Comparison of ENCODE assay signal across 26 cellular contexts in genomic region chr14:71405676-71406075, GRCh38.
"Had no signal": no experiment of that assay in that cellular context is flagged by ENCODE, and none has a peak within 500 bp of the region (broad histone marks: within the 10 kb centered on the region; RNA-seq: fewer than 3 reads in every experiment).

No MANE protein-coding gene starts in this region.

- H3K27ac Mint-ChIP-seq: endodermal cell, mesothelial cell of epicardium, nephron, neural progenitor cell had no signal

- H3K9me3 ChIP-seq: colonic mucosa, gastrocnemius medialis, mucosa of descending colon, ovary, right lobe of liver, stomach, thyroid gland had no signal

- H3K36me3 ChIP-seq: colonic mucosa, gastrocnemius medialis, neural progenitor cell, ovary, right lobe of liver, stomach, thyroid gland had no signal

- H3K4me2 ChIP-seq: neural progenitor cell had no signal

- H3K9ac ChIP-seq: neural progenitor cell had no signal

- H2AFZ ChIP-seq: neural progenitor cell had no signal

- H3K27me3 ChIP-seq: colonic mucosa, gastrocnemius medialis, neural progenitor cell, right lobe of liver, stomach, thyroid gland had no signal

- FAIRE-seq: kidney, small intestine had no signal

- DNase-seq: colonic mucosa; effector CD8-positive, alpha-beta T cell; endodermal cell; foreskin fibroblast; gastrocnemius medialis; head of caudate nucleus; kidney; mesenchymal stem cell; mucosa of descending colon; naive thymus-derived CD4-positive, alpha-beta T cell; nucleus accumbens; ovary; right lobe of liver; small intestine; stimulated activated CD4-positive, alpha-beta T cell treated with anti-CD3 and anti-CD28 coated beads, Interleukin-15, amount 100 ng/mL, for 24 hours; stimulated activated CD4-positive, alpha-beta T cell treated with anti-CD3 and anti-CD28 coated beads, Interleukin-2, amount 100 ng/mL, for 48 hours; stimulated activated naive CD4-positive, alpha-beta T cell treated with Interleukin-2 at 50 U/mL for 16 hours; stomach; thyroid gland had no signal

- H3K9me3 Mint-ChIP-seq: dendritic cell treated with granulocyte-macrophage colony-stimulating factor and Interleukin-4, amounts not matched to agents 40 ng/mL and 50 ng/mL, for 4 days; endodermal cell; naive thymus-derived CD4-positive, alpha-beta T cell; nephron had no signal

- H3K4me3 Mint-ChIP-seq: dendritic cell treated with granulocyte-macrophage colony-stimulating factor and Interleukin-4, amounts not matched to agents 40 ng/mL and 50 ng/mL, for 4 days; endodermal cell; mesothelial cell of epicardium; naive thymus-derived CD4-positive, alpha-beta T cell; nephron; neural progenitor cell had no signal

- ATAC-seq: gastrocnemius medialis; left lobe of liver; mucosa of descending colon; naive thymus-derived CD4-positive, alpha-beta T cell; right lobe of liver had no signal

- H3K27me3 Mint-ChIP-seq: dendritic cell treated with granulocyte-macrophage colony-stimulating factor and Interleukin-4, amounts not matched to agents 40 ng/mL and 50 ng/mL, for 4 days; naive thymus-derived CD4-positive, alpha-beta T cell had no signal

- H3K4me3 ChIP-seq: colonic mucosa, gastrocnemius medialis, lung, mucosa of descending colon, neural progenitor cell, ovary, right lobe of liver, stomach, thyroid gland had no signal

- H3K27ac ChIP-seq: colonic mucosa, epithelial cell of prostate, gastrocnemius medialis, neural progenitor cell, ovary, right lobe of liver, stomach, thyroid gland had no signal

- H3K4me1 ChIP-seq: colonic mucosa, gastrocnemius medialis had no signal
